Comparison of ENCODE assay signal across 14 cellular contexts in genomic region chr4:24595662-24596061, GRCh38.
"Had no signal": no experiment of that assay in that cellular context is flagged by ENCODE, and none has a peak within 500 bp of the region (broad histone marks: within the 10 kb centered on the region; RNA-seq: fewer than 3 reads in every experiment).

No MANE protein-coding gene starts in this region.

- H3K4me1 Mint-ChIP-seq: activated naive CD8-positive, alpha-beta T cell treated with anti-CD3 and anti-CD28 coated beads, Interleukin-2, amount 50 U/mL, for 24 hours; stimulated activated effector memory CD8-positive, alpha-beta T cell treated with anti-CD3 and anti-CD28 coated beads, Interleukin-12 subunit alpha, Interleukin-12 subunit beta, amount 100 ng/mL, for 72 hours had no signal

- H3K27me3 ChIP-seq: gastrocnemius medialis, heart left ventricle, pancreas had no signal

- H3K36me3 ChIP-seq: gastrocnemius medialis, heart left ventricle, pancreas, thoracic aorta had no signal

- FAIRE-seq: pancreas had no signal

- H3K27ac Mint-ChIP-seq: activated naive CD8-positive, alpha-beta T cell treated with anti-CD3 and anti-CD28 coated beads, Interleukin-2, amount 50 U/mL, for 24 hours; stimulated activated effector memory CD8-positive, alpha-beta T cell treated with anti-CD3 and anti-CD28 coated beads, Interleukin-12 subunit alpha, Interleukin-12 subunit beta, amount 100 ng/mL, for 72 hours had no signal

- H3K9me3 ChIP-seq: gastrocnemius medialis, pancreas had no signal

- H3K4me3 ChIP-seq: gastrocnemius medialis, heart left ventricle, lung, pancreas, thoracic aorta had no signal

- DNase-seq: activated CD4-positive, alpha-beta T cell treated with anti-CD3 and anti-CD28 coated beads, Interleukin-2, amount 50 U/mL, for 1 hour; activated CD8-positive, alpha-beta memory T cell treated with anti-CD3 and anti-CD28 coated beads for 24 hours; activated naive CD8-positive, alpha-beta T cell treated with anti-CD3 and anti-CD28 coated beads, Interleukin-2, amount 50 U/mL, for 24 hours; aorta; erythroblast; gastrocnemius medialis; heart left ventricle; midbrain; pancreas; T-helper 9 cell had no signal

- H3K27ac ChIP-seq: gastrocnemius medialis, heart left ventricle, pancreas, thoracic aorta had no signal

- H3K36me3 Mint-ChIP-seq: stimulated activated effector memory CD8-positive, alpha-beta T cell treated with anti-CD3 and anti-CD28 coated beads, Interleukin-12 subunit alpha, Interleukin-12 subunit beta, amount 100 ng/mL, for 72 hours had no signal

- H3K4me1 ChIP-seq: gastrocnemius medialis, heart left ventricle had no signal

- ATAC-seq: activated CD4-positive, CD25-positive, alpha-beta regulatory T cell treated with anti-CD3 and anti-CD28 coated beads, Interleukin-2, amount 50 U/mL, for 24 hours; activated naive CD8-positive, alpha-beta T cell treated with anti-CD3 and anti-CD28 coated beads, Interleukin-2, amount 50 U/mL, for 24 hours; gastrocnemius medialis; heart left ventricle; pancreas; stimulated activated effector memory CD8-positive, alpha-beta T cell treated with anti-CD3 and anti-CD28 coated beads, Interleukin-12 subunit alpha, Interleukin-12 subunit beta, amount 100 ng/mL, for 72 hours had no signal

- H3K4me3 Mint-ChIP-seq: activated naive CD8-positive, alpha-beta T cell treated with anti-CD3 and anti-CD28 coated beads, Interleukin-2, amount 50 U/mL, for 24 hours; stimulated activated effector memory CD8-positive, alpha-beta T cell treated with anti-CD3 and anti-CD28 coated beads, Interleukin-12 subunit alpha, Interleukin-12 subunit beta, amount 100 ng/mL, for 72 hours had no signal
